Comparison of ENCODE assay signal across 9 cellular contexts in the genomic region with DNA sequence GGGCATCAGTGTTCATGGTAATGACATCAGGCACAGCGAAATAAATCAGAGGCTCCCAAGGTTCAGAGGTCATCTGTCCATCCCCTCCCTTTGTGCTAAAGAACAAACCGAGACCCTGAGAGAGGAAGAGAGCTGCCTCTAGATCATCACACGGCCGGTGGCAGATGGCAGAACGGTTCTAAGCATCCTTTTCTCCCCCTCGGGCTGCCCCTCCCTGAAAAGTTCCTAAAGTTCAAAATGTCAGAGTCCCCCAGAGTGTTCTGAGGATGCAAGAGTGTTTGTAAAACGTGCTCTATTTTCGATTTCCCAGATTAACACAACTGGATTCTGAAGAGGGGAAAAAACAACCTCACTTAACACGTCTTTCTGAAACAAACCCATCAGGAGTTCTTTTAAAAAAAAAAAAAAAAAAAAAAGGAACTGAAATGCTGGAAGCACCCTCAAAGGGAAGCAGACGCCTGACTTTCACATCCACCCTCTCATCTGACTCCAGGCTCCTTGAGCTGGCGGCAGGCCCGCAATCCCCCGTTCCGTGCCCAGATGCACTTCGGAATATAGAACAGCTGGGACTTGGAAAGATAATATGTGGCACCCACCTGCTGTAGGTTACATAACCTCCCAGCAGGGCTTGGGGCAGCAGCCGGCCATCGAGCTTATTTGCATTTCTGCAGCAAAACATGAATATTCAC.
DNase-seq lines count a peak whose midpoint lies in the region; ATAC-seq and TF ChIP-seq lines count a peak whose summit lies in the region.
"Had no signal": no experiment of that assay in that cellular context is flagged by ENCODE, and none has a peak within 500 bp of the region (broad histone marks: within the 10 kb centered on the region; RNA-seq: fewer than 3 reads in every experiment).

No MANE protein-coding gene starts in this region.

- CTCF ChIA-PET in activated naive CD4-positive, alpha-beta T cell treated with anti-CD3 and anti-CD28 coated beads for 36 hours (lab: Charles Lee) = interaction anchor here (0.6 to 1.8 kb wide), 11 partner anchors 20 to 1387 kb away, joined by 3 to 7 read pairs (median 4); no protein-coding TSS in a partner anchor

- peak overlapping the region; percentile 100 for H3K4me2 ChIP-seq in trophoblast cell (ENCODE audit: low read length)

- no peak overlapping the region for H3K23ac ChIP-seq in trophoblast cell (ENCODE audit: low read length)

- H3K4me3 ChIP-seq in trophoblast cell (ENCODE audit: low read depth, low read length) = no peak overlapping the region

- no peak overlapping the region for H2BK5ac ChIP-seq in trophoblast cell (ENCODE audit: low read depth, low read length, poor library complexity)

- H2AK5ac ChIP-seq in trophoblast cell (ENCODE audit: low read length) = no peak overlapping the region

- H3K18ac ChIP-seq in trophoblast cell (ENCODE audit: low read length) = no peak overlapping the region

- DNase-seq in activated naive CD4-positive, alpha-beta T cell treated with anti-CD3 and anti-CD28 coated beads for 36 hours = no peak
- DNase-seq in activated naive CD4-positive, alpha-beta T cell (lab: John Stamatoyannopoulos, UW) = no peak
- peak; percentile 46 for DNase-seq in SIG-M5 (lab: John Stamatoyannopoulos, UW)
- no peak for DNase-seq in glutamatergic neuron
- DNase-seq in trophoblast cell = peak in 1 of 2 donors; percentile 32
- DNase-seq in stimulated activated CD4-positive, alpha-beta T cell treated with anti-CD3 and anti-CD28 coated beads, Interleukin-15, amount 100 ng/mL, for 24 hours = no peak
- DNase-seq in foreskin keratinocyte = no peak

- no peak overlapping the region for H3K4ac ChIP-seq in trophoblast cell (ENCODE audit: low read depth, low read length)

- no peak for ATAC-seq in HG03571 (IDR thresholded peaks at IDR 0.05; ENCODE audit: unreplicated experiment)
- no peak for ATAC-seq in foreskin keratinocyte

- no peak overlapping the region for H4K8ac ChIP-seq in trophoblast cell (ENCODE audit: low read depth, low read length)

- peaks cover 0 to 2% of the 10 kb centered on the region in 2 experiments for H3K36me3 ChIP-seq in trophoblast cell (ENCODE audit: control insufficient read depth in 1 of 2, insufficient read depth in 2 of 2, low read length in 2 of 2)
- H3K36me3 ChIP-seq: right lobe of liver had no signal

- no peak overlapping the region for H2AFZ ChIP-seq in trophoblast cell (ENCODE audit: insufficient read depth, low read length, poor library complexity)

- H3K79me1 ChIP-seq in trophoblast cell (ENCODE audit: low read length) = peaks cover 38% of the 10 kb centered on the region

- H4K12ac ChIP-seq in trophoblast cell (ENCODE audit: low read depth, low read length) = no peak overlapping the region

- intact Hi-C loops in activated naive CD4-positive, alpha-beta T cell treated with anti-CD3 and anti-CD28 coated beads for 36 hours (cut with micrococcal nuclease) = loop anchor here (1.0 to 5.0 kb wide), 5 partner anchors 59 to 420 kb away; a partner anchor contains a TSS

- WGBS in trophoblast cell (ENCODE audit: extremely low coverage, insufficient coverage, insufficient read length) = no CpG with 5 or more reads among the region's 17 CpGs

- H3K4me1 ChIP-seq in trophoblast cell (ENCODE audit: control insufficient read depth in 1 of 2, insufficient read depth in 2 of 2, low read length in 2 of 2) (peaks cover 33 to 51% of the 10 kb centered on the region in 2 experiments), foreskin keratinocyte (no peaks in the 10 kb centered on the region)

- no peak overlapping the region for H2BK120ac ChIP-seq in trophoblast cell (ENCODE audit: insufficient read depth, low read length, poor library complexity)

- H3K9me3 Mint-ChIP-seq in activated naive CD4-positive, alpha-beta T cell treated with anti-CD3 and anti-CD28 coated beads for 36 hours = no peaks in the 10 kb centered on the region
- peaks cover 20% of the 10 kb centered on the region for H3K9me3 Mint-ChIP-seq in glutamatergic neuron (ENCODE audit: unreplicated experiment)

- H3K9ac ChIP-seq in trophoblast cell (ENCODE audit: low read length) = no peak overlapping the region

- no peak overlapping the region for H3K27ac ChIP-seq in trophoblast cell (ENCODE audit: low read depth, low read length)
- H3K27ac ChIP-seq in foreskin keratinocyte = no peak overlapping the region
- H3K27ac ChIP-seq: right lobe of liver had no signal

- peaks cover 33% of the 10 kb centered on the region for H3K4me1 Mint-ChIP-seq in activated naive CD4-positive, alpha-beta T cell treated with anti-CD3 and anti-CD28 coated beads for 36 hours (ENCODE audit: low read depth)
- peaks cover 20% of the 10 kb centered on the region for H3K4me1 Mint-ChIP-seq in glutamatergic neuron (ENCODE audit: low read depth, unreplicated experiment)

- H3K4me3 Mint-ChIP-seq in activated naive CD4-positive, alpha-beta T cell treated with anti-CD3 and anti-CD28 coated beads for 36 hours = peak overlapping the region; percentile 27
- H3K4me3 Mint-ChIP-seq in glutamatergic neuron (ENCODE audit: unreplicated experiment) = peak overlapping the region; percentile 78

- TF ChIP-seq CTCF in glutamatergic neuron (IDR thresholded peaks at IDR 0.05; ENCODE audit: partially characterized antibody, unreplicated experiment) (no peak), foreskin keratinocyte (conservative IDR thresholded peaks at IDR 0.05) (no peak)

- H3K27ac Mint-ChIP-seq in activated naive CD4-positive, alpha-beta T cell treated with anti-CD3 and anti-CD28 coated beads for 36 hours = no peak overlapping the region
- H3K27ac Mint-ChIP-seq in glutamatergic neuron (ENCODE audit: unreplicated experiment) = peak overlapping the region; percentile 96

- H3K27me3 Mint-ChIP-seq in activated naive CD4-positive, alpha-beta T cell treated with anti-CD3 and anti-CD28 coated beads for 36 hours (ENCODE audit: low read depth) = peaks cover 9% of the 10 kb centered on the region
- H3K27me3 Mint-ChIP-seq in glutamatergic neuron (ENCODE audit: unreplicated experiment) = peaks cover 25% of the 10 kb centered on the region

- H3K36me3 Mint-ChIP-seq in activated naive CD4-positive, alpha-beta T cell treated with anti-CD3 and anti-CD28 coated beads for 36 hours (ENCODE audit: low read depth) = no peaks in the 10 kb centered on the region
- no peaks in the 10 kb centered on the region for H3K36me3 Mint-ChIP-seq in glutamatergic neuron (ENCODE audit: unreplicated experiment)

- no peak overlapping the region for H2BK12ac ChIP-seq in trophoblast cell (ENCODE audit: low read length)

- H3K14ac ChIP-seq in trophoblast cell (ENCODE audit: low read length) = no peak overlapping the region

- H3K27me3 ChIP-seq in trophoblast cell (ENCODE audit: insufficient read depth, low read length) (peaks cover 14% of the 10 kb centered on the region), foreskin keratinocyte (peaks cover 21% of the 10 kb centered on the region)
- H3K27me3 ChIP-seq: right lobe of liver had no signal

- no peak overlapping the region for H4K91ac ChIP-seq in trophoblast cell (ENCODE audit: low read depth, low read length)

- peaks cover 11% of the 10 kb centered on the region for H3K79me2 ChIP-seq in trophoblast cell (ENCODE audit: control insufficient read depth, insufficient read depth, low read length, poor library complexity)

- peaks cover 7% of the 10 kb centered on the region for H3K9me3 ChIP-seq in trophoblast cell (ENCODE audit: insufficient read depth, low read depth, low read length)
- H3K9me3 ChIP-seq: right lobe of liver had no signal
